7 cellular contexts compared by ENCODE assay signal in the genomic region with DNA sequence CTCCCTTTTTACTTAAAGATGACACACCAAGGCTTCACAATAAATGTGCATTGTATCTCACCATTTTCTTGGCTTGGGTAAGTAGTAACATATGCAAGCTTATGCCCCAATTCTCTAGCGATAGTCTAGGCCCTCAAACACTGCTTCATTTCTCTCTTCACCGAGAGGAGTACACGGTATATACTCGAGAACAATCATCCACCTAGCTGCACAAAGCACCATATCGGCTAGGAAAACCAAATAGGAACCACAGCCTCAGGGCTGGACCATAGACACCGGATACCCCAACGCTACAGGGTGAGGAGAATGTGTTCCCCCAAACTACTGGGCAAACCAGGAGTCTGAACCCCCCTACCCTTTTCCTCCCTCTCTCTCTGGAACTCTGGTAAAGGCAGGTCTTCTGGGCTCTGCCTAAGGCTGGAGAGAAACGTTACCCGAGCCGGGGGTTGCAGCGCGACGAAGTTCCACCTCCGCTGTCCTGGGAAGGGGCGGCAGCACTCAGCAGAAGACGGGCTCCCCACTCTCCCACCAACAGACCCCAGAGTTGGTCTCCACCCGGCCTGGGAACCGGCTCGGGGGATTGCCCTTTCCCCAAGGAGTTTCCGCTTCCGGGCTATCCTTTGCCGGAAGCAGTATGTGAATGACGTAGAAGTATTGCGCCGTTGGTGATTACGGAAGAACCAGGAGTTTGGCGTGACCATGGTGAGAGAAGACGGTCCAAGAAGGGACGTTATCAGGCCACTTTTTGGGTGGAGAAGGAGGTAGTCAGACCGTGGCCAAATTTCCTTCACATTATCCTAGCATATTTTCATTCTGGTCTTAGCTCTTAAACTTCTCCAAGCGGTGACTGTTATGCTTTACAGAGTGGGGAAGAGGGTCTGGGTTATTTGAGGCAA. TPM values are rescaled to one million over a fixed set of nuclear protein-coding genes. Genes with fewer than 3 reads are reported as not detected.
DNase-seq lines count a peak whose midpoint lies in the region; ATAC-seq lines count a peak whose summit lies in the region.

A gene with protein sequence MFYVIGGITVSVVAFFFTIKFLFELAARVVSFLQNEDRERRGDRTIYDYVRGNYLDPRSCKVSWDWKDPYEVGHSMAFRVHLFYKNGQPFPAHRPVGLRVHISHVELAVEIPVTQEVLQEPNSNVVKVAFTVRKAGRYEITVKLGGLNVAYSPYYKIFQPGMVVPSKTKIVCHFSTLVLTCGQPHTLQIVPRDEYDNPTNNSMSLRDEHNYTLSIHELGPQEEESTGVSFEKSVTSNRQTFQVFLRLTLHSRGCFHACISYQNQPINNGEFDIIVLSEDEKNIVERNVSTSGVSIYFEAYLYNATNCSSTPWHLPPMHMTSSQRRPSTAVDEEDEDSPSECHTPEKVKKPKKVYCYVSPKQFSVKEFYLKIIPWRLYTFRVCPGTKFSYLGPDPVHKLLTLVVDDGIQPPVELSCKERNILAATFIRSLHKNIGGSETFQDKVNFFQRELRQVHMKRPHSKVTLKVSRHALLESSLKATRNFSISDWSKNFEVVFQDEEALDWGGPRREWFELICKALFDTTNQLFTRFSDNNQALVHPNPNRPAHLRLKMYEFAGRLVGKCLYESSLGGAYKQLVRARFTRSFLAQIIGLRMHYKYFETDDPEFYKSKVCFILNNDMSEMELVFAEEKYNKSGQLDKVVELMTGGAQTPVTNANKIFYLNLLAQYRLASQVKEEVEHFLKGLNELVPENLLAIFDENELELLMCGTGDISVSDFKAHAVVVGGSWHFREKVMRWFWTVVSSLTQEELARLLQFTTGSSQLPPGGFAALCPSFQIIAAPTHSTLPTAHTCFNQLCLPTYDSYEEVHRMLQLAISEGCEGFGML (minus strand): TSS at position 582 of the 896 bp plus-strand sequence. CDS start 27,465 bp downstream, outside the sequence.
A gene with protein sequence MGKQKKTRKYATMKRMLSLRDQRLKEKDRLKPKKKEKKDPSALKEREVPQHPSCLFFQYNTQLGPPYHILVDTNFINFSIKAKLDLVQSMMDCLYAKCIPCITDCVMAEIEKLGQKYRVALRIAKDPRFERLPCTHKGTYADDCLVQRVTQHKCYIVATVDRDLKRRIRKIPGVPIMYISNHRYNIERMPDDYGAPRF (plus strand): TSS at position 646 of the 896 bp plus-strand sequence. CDS start 54 bp downstream, at position 700.

- no peaks in the 10 kb centered on the region for H3K27me3 ChIP-seq in layer of hippocampus (ENCODE audit: control insufficient read depth, insufficient read depth, low read length)

- DNase-seq in T-helper 9 cell: peak; percentile 68
- peak; percentile 94 for DNase-seq in cerebellum (ENCODE audit: low spot score)
- DNase-seq in stimulated activated CD4-positive, alpha-beta T cell treated with anti-CD3 and anti-CD28 coated beads, Interleukin-2, amount 100 ng/mL, for 24 hours: peak; percentile 74 to 82
- no peak for DNase-seq in NCI-H2171 treated with DMSO at 0.1 percent for 48 hours (lab: John Stamatoyannopoulos, UW)

- H3K27ac ChIP-seq in layer of hippocampus (ENCODE audit: low read depth, low read length): peak within 1 kb of the TSS; percentile 40

- peak; percentile 94 for ATAC-seq in GM18907 (IDR thresholded peaks at IDR 0.05; ENCODE audit: unreplicated experiment)
- ATAC-seq in HG03139 (IDR thresholded peaks at IDR 0.05; ENCODE audit: unreplicated experiment): peak; percentile 92

RNA-seq across cellular contexts. Expression of the first gene that starts in this region (rescaled TPM):
- 55.8 TPM for total RNA-seq in cerebellum

RNA-seq across cellular contexts. Expression of the second gene that starts in this region (rescaled TPM):
- 20.0 TPM for total RNA-seq in cerebellum
